ENCODE assay signal across 23 cellular contexts in the genomic region with DNA sequence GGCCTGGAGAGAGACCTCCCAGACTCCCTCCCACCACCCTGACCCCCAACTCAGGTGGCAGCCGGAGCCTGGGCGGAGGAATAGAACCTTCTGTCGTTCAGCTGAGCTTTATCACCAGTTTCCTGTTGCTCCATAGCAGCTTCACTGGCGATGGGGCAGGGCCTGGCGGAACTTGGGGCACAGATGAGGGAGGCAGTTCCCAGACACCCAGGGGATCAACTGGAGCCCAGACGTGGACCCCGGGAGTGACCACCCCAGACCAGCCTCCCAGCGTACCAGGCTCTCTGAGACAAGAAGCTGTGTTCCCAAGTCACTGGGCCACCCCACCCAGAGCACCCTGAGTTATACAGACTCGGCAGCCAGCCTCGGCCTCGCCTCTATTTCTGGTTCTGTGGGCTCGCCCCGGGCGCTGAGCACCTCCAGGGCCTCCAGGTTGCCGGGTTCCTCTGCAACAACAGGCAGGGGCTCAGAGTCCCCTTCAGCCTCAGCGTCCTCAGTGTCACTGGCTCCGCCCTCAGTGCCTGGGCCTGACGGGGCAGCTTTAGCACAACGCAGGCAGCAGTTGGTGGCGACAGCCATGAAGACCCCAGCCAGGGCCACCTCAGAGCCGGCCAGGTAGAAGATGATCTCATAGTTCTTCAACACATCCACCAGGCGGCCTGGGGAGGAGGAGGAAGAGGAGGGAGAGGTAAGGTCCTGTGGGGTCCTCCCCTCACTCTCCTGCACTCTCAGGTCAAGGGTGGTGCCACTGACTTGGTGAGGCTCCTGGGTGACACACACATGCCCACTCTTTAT. TPM values are rescaled to one million over a fixed set of nuclear protein-coding genes. Genes with fewer than 3 reads are reported as not detected.
DNase-seq lines count a peak whose midpoint lies in the region; ATAC-seq and TF ChIP-seq lines count a peak whose summit lies in the region.
"Had no signal": no experiment of that assay in that cellular context is flagged by ENCODE, and none has a peak within 500 bp of the region (broad histone marks: within the 10 kb centered on the region; RNA-seq: fewer than 3 reads in every experiment).

No MANE protein-coding gene starts in this region.

- H3K4me3 Mint-ChIP-seq in glutamatergic neuron (ENCODE audit: unreplicated experiment) = no peak overlapping the region
- H3K4me3 Mint-ChIP-seq: B cell had no signal

- peaks cover 5% of the 10 kb centered on the region for H3K9me3 Mint-ChIP-seq in glutamatergic neuron (ENCODE audit: unreplicated experiment)

- no peak overlapping the region for H3K4me3 ChIP-seq in BLaER1
- no peak overlapping the region for H3K4me3 ChIP-seq in BLaER1 treated with 17β-estradiol and CSF1 and Interleukin-3, amounts not matched to agents 10 nM and 100 nM
- H3K4me3 ChIP-seq in osteoblast (ENCODE audit: insufficient read depth, low read length) = no peak overlapping the region
- H3K4me3 ChIP-seq: SJSA1 had no signal

- TF ChIP-seq CTCF in osteoblast (IDR thresholded peaks at IDR 0.05; ENCODE audit: extremely low read depth, low read depth, low read length) (no peak), glutamatergic neuron (IDR thresholded peaks at IDR 0.05; ENCODE audit: partially characterized antibody, unreplicated experiment) (no peak)

- H3K36me3 Mint-ChIP-seq in glutamatergic neuron (ENCODE audit: unreplicated experiment) = no peaks in the 10 kb centered on the region

- 0 out of 2 replicates have a peak, but pooled peaks cover under 1% of the 10 kb centered on the region for H3K36me3 ChIP-seq in BLaER1
- H3K36me3 ChIP-seq in BLaER1 treated with 17β-estradiol and CSF1 and Interleukin-3, amounts not matched to agents 10 nM and 100 nM = no peaks in the 10 kb centered on the region
- H3K36me3 ChIP-seq in osteoblast (ENCODE audit: insufficient read depth, low read length) = peaks cover 6% of the 10 kb centered on the region
- H3K36me3 ChIP-seq: SJSA1 had no signal

- DNase-seq in islet precursor cell (peak; percentile 49), osteoblast (ENCODE audit: insufficient read length, low spot score, missing footprints) (peak; percentile 81), cortex of kidney (lab: John Stamatoyannopoulos, UW) (no peak), glutamatergic neuron (no peak)
- DNase-seq: Calu3, DMS153, DND-41, Kasumi-1, MV-4-11, NCI-H1105, NCI-H1436 treated with DMSO at 0.1 percent for 48 hours, NCI-H187 treated with DMSO at 0.1 percent for 48 hours, NCI-H2171 treated with DMSO at 0.1 percent for 48 hours, NCI-H345, NCI-H510A treated with DMSO at 0.1 percent for 48 hours, NCI-H748 treated with DMSO at 0.1 percent for 48 hours had no signal

- no peaks in the 10 kb centered on the region for H3K79me2 ChIP-seq in osteoblast (ENCODE audit: insufficient read depth, low read length)

- H3K4me1 ChIP-seq in BLaER1 = peaks cover 92% of the 10 kb centered on the region
- H3K4me1 ChIP-seq in BLaER1 treated with 17β-estradiol and CSF1 and Interleukin-3, amounts not matched to agents 10 nM and 100 nM = peaks cover 18 to 93% (median 66%) of the 10 kb centered on the region in 10 experiments; a peak in 18 of 20 replicates
- H3K4me1 ChIP-seq in osteoblast (ENCODE audit: insufficient read depth, low read length) = no peaks in the 10 kb centered on the region

- H3K9me3 ChIP-seq in BLaER1 (no peaks in the 10 kb centered on the region), osteoblast (ENCODE audit: low read depth, low read length) (no peaks in the 10 kb centered on the region)
- no peaks in the 10 kb centered on the region for H3K9me3 ChIP-seq in BLaER1 treated with 17β-estradiol and CSF1 and Interleukin-3, amounts not matched to agents 10 nM and 100 nM (replicated peaks in 1 of 11)
- H3K9me3 ChIP-seq: SJSA1 had no signal

- no peak for ATAC-seq in GM18520 (IDR thresholded peaks at IDR 0.05; ENCODE audit: unreplicated experiment)

- peaks cover 41% of the 10 kb centered on the region for H3K27me3 ChIP-seq in BLaER1
- peaks cover 41 to 44% (median 43%) of the 10 kb centered on the region in 11 experiments for H3K27me3 ChIP-seq in BLaER1 treated with 17β-estradiol and CSF1 and Interleukin-3, amounts not matched to agents 10 nM and 100 nM
- H3K27me3 ChIP-seq in osteoblast (ENCODE audit: insufficient read depth, low read length) = peaks cover 19% of the 10 kb centered on the region

- H4K20me1 ChIP-seq in BLaER1 (peaks cover 8% of the 10 kb centered on the region; the same call in 1 of the 2 replicates), osteoblast (ENCODE audit: insufficient read depth, low read length) (peaks cover 3% of the 10 kb centered on the region)
- H4K20me1 ChIP-seq in BLaER1 treated with 17β-estradiol and CSF1 and Interleukin-3, amounts not matched to agents 10 nM and 100 nM = peaks cover 0 to 32% (median 0%) of the 10 kb centered on the region in 11 experiments; a peak in 3 of 22 replicates

- H3K27me3 Mint-ChIP-seq in glutamatergic neuron (ENCODE audit: unreplicated experiment) = peaks cover 3% of the 10 kb centered on the region

- H3K27ac ChIP-seq in BLaER1 (peak overlapping the region; percentile 22; the same call in 1 of the 2 replicates), osteoblast (ENCODE audit: low read depth, low read length) (no peak overlapping the region)
- no peak overlapping the region for H3K27ac ChIP-seq in BLaER1 treated with 17β-estradiol and CSF1 and Interleukin-3, amounts not matched to agents 10 nM and 100 nM
- H3K27ac ChIP-seq: SJSA1 had no signal

- H3K4me2 ChIP-seq in BLaER1 (peak overlapping the region; percentile 43), osteoblast (ENCODE audit: insufficient read depth, low read length) (no peak overlapping the region)
- peak overlapping the region in 8 of 11 experiments; percentile 3 to 55 (median 36); a peak in 13 of 22 replicates for H3K4me2 ChIP-seq in BLaER1 treated with 17β-estradiol and CSF1 and Interleukin-3, amounts not matched to agents 10 nM and 100 nM

- no peak overlapping the region for H2AFZ ChIP-seq in osteoblast (ENCODE audit: low read length)

- H3K4me1 Mint-ChIP-seq in glutamatergic neuron (ENCODE audit: low read depth, unreplicated experiment) = peaks cover 2% of the 10 kb centered on the region

- no peak overlapping the region for H3K9ac ChIP-seq in BLaER1
- H3K9ac ChIP-seq in BLaER1 treated with 17β-estradiol and CSF1 and Interleukin-3, amounts not matched to agents 10 nM and 100 nM = no peak overlapping the region

- no peak overlapping the region for H3K27ac Mint-ChIP-seq in glutamatergic neuron (ENCODE audit: unreplicated experiment)
- H3K27ac Mint-ChIP-seq: B cell had no signal

RNA-seq across cellular contexts. Expression of a gene that starts 5.7 kb away (rescaled TPM):
- total RNA-seq in osteoblast = not detected in 2 replicates
- not detected for total RNA-seq in glutamatergic neuron (ENCODE audit: unreplicated experiment)
- total RNA-seq: B cell, Calu3, HT-29, M059J, SJSA1 had no signal

RNA-seq across cellular contexts. Expression of a gene that starts 21.0 kb away (rescaled TPM):
- total RNA-seq in osteoblast = 14.4 and 15.6 TPM in 2 replicates
- total RNA-seq in glutamatergic neuron (ENCODE audit: unreplicated experiment) = 44.8 TPM

RNA-seq across cellular contexts. Expression of a gene that starts 32.2 kb away (rescaled TPM):
- 0.88 and 1.1 TPM in 2 replicates for total RNA-seq in osteoblast
- total RNA-seq in glutamatergic neuron (ENCODE audit: unreplicated experiment) = 28.6 TPM
- total RNA-seq: M059J, SJSA1 had no signal

Comparison
In these comparisons a context has a peak if more than half of its experiments do, and no peak if none do; other contexts are left out.
1. DNase-seq: peak in islet precursor cell (single experiment) and osteoblast (single experiment); none in cortex of kidney (single experiment) and glutamatergic neuron (single experiment).
2. RNA of a gene that starts 32.2 kb away (total RNA-seq): 28.6 TPM in glutamatergic neuron (single experiment); 0.88 to 1.1 TPM in osteoblast; every median in the first group is over 10 times any median in the second.